In the genomic region with DNA sequence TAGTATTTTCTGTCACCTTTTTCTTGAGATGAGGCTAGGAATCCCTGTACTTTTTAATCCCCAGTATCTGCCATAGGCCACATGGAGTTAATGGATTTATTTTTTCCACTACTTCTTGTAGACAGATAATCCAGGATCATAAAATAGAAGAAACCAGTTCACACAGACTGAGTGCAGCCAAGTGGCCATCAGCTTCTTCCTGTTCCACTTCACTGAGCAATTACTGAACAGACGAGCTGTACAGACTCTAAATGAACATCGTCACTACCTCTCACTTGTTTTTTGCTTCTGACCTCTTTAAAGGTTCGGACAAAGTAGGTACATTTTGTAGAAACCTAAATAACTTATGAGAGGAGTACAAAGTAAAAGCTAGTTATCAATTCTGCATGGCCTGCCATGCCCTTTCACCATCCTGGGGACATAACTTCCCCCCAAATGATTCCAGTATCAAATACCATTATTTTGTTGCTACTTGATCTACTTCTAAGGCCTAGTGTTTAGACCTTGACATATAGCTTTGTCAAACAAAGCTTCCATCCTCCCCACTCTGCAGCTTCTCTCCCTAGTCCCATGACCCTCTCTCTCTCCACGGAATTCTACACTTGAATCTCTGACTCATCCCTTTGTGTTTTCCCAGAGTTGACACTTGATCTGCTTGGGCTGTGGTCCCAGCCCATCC, we compare ENCODE assay signal across 8 cellular contexts. TPM values are rescaled to one million over a fixed set of nuclear protein-coding genes. Genes with fewer than 3 reads are reported as not detected.
DNase-seq lines count a peak whose midpoint lies in the region; ATAC-seq, FAIRE-seq and TF ChIP-seq lines count a peak whose summit lies in the region.

No MANE protein-coding gene starts in this region.

- H3K9ac ChIP-seq in trophoblast cell (ENCODE audit: low read length) = no peak overlapping the region

- no peak overlapping the region for H3K4ac ChIP-seq in trophoblast cell (ENCODE audit: low read depth, low read length)

- H3K9me3 ChIP-seq in AG04450 (ENCODE audit: control insufficient read depth, insufficient read depth, low read length) (no peaks in the 10 kb centered on the region), SJSA1 (replicated peaks) (no peaks in the 10 kb centered on the region), trophoblast cell (ENCODE audit: insufficient read depth, low read depth, low read length) (no peaks in the 10 kb centered on the region)
- H3K9me3 ChIP-seq in CD8-positive, alpha-beta T cell (ENCODE audit: low read length) = no peaks in the 10 kb centered on the region

- peaks cover 26% of the 10 kb centered on the region for H3K4me1 ChIP-seq in SJSA1 (replicated peaks)
- H3K4me1 ChIP-seq in CD8-positive, alpha-beta T cell (ENCODE audit: insufficient read depth, low read length) = peaks cover 30% of the 10 kb centered on the region
- H3K4me1 ChIP-seq in trophoblast cell (ENCODE audit: control insufficient read depth in 1 of 2, insufficient read depth in 2 of 2, low read length in 2 of 2) = no peaks in the 10 kb centered on the region

- H3K27me3 Mint-ChIP-seq in CD8-positive, alpha-beta T cell (ENCODE audit: low read depth) = no peaks in the 10 kb centered on the region

- H4K91ac ChIP-seq in trophoblast cell (ENCODE audit: low read depth, low read length) = no peak overlapping the region

- H3K4me3 Mint-ChIP-seq in CD8-positive, alpha-beta T cell = no peak overlapping the region

- no peak overlapping the region for H2BK12ac ChIP-seq in trophoblast cell (ENCODE audit: low read length)

- H4K12ac ChIP-seq in trophoblast cell (ENCODE audit: low read depth, low read length) = no peak overlapping the region

- CTCF ChIA-PET in AG04450 (lab: Charles Lee) = interaction anchor here (0.9 to 2.6 kb wide), 5 partner anchors 31 to 277 kb away, joined by 4 to 25 read pairs (median 12); no protein-coding TSS in a partner anchor
- CTCF ChIA-PET in CD8-positive, alpha-beta T cell (lab: Charles Lee) = interaction anchor here (0.9 to 5.9 kb wide), 5 partner anchors 14 to 277 kb away, joined by 3 to 34 read pairs (median 18); no protein-coding TSS in a partner anchor

- no CpG with 5 or more reads among the region's 4 CpGs for WGBS in trophoblast cell (ENCODE audit: extremely low coverage, insufficient coverage, insufficient read length)

- no peak overlapping the region for H3K18ac ChIP-seq in trophoblast cell (ENCODE audit: low read length)

- no peak overlapping the region for H3K23ac ChIP-seq in trophoblast cell (ENCODE audit: low read length)

- no peak overlapping the region for H2BK5ac ChIP-seq in trophoblast cell (ENCODE audit: low read depth, low read length, poor library complexity)

- FAIRE-seq in H54 (lab: Jason Lieb, UNC) = peak; percentile 68

- H3K27ac ChIP-seq in AG04450 (ENCODE audit: low read depth, low read length) (no peak overlapping the region), SJSA1 (no peak overlapping the region), trophoblast cell (ENCODE audit: low read depth, low read length) (no peak overlapping the region)
- H3K27ac ChIP-seq in CD8-positive, alpha-beta T cell (ENCODE audit: low read depth, low read length) = no peak overlapping the region

- no peak overlapping the region for H2AFZ ChIP-seq in trophoblast cell (ENCODE audit: insufficient read depth, low read length, poor library complexity)

- H3K79me2 ChIP-seq in trophoblast cell (ENCODE audit: control insufficient read depth, insufficient read depth, low read length, poor library complexity) = no peaks in the 10 kb centered on the region

- POLR2A ChIA-PET in AG04450 (lab: Yijun Ruan, JAX) = interaction anchor here (0.6 to 1.2 kb wide), 3 partner anchors 61 to 146 kb away, joined by 3 read pairs; no protein-coding TSS in a partner anchor
- POLR2A ChIA-PET in CD8-positive, alpha-beta T cell (lab: Charles Lee) = interaction anchor here (0.9 kb wide), 1 partner anchor 95 kb away, joined by 4 read pairs; no protein-coding TSS in a partner anchor

- no peak overlapping the region for H2BK120ac ChIP-seq in trophoblast cell (ENCODE audit: insufficient read depth, low read length, poor library complexity)

- no peak overlapping the region for H3K27ac Mint-ChIP-seq in CD8-positive, alpha-beta T cell

- H4K8ac ChIP-seq in trophoblast cell (ENCODE audit: low read depth, low read length) = no peak overlapping the region

- H3K27me3 ChIP-seq in AG04450 (ENCODE audit: control insufficient read depth, insufficient read depth, low read length) (no peaks in the 10 kb centered on the region), SJSA1 (replicated peaks) (no peaks in the 10 kb centered on the region), kidney epithelial cell (ENCODE audit: control insufficient read depth, insufficient read depth, low read length) (no peaks in the 10 kb centered on the region), trophoblast cell (ENCODE audit: insufficient read depth, low read length) (no peaks in the 10 kb centered on the region)
- no peaks in the 10 kb centered on the region for H3K27me3 ChIP-seq in CD8-positive, alpha-beta T cell (ENCODE audit: insufficient read depth, low read length)

- DNase-seq in AG04450 (ENCODE audit: low read depth, low spot score) = peak; percentile 73
- DNase-seq in H54 (ENCODE audit: insufficient read length, low spot score) = peak; percentile 2
- DNase-seq in SJSA1 (ENCODE audit: low read depth in 1 of 2, low spot score in 2 of 2) = peak; percentile 48 to 63
- peak; percentile 79 for DNase-seq in kidney epithelial cell (ENCODE audit: low read depth)
- DNase-seq in stimulated activated CD4-positive, alpha-beta T cell treated with anti-CD3 and anti-CD28 coated beads, Interleukin-2, amount 100 ng/mL, for 24 hours = no peak
- DNase-seq in CD8-positive, alpha-beta T cell = no peak
- DNase-seq in trophoblast cell = no peak

- H3K4me3 ChIP-seq in AG04450 (ENCODE audit: low read depth, low read length) = no peak overlapping the region
- no peak overlapping the region for H3K4me3 ChIP-seq in SJSA1
- no peak overlapping the region for H3K4me3 ChIP-seq in kidney epithelial cell (ENCODE audit: low read depth, low read length)
- H3K4me3 ChIP-seq in CD8-positive, alpha-beta T cell (ENCODE audit: low read depth, low read length) = no peak overlapping the region
- no peak overlapping the region for H3K4me3 ChIP-seq in trophoblast cell (ENCODE audit: low read depth, low read length)

- TF ChIP-seq CTCF in AG04450 (IDR thresholded peaks at IDR 0.05; ENCODE audit: low read depth, low read length) = no peak
- no peak for TF ChIP-seq CTCF in kidney epithelial cell (IDR thresholded peaks at IDR 0.05; ENCODE audit: insufficient read depth, low read length, poor library complexity, severe bottlenecking)
- no peak for TF ChIP-seq CTCF in CD8-positive, alpha-beta T cell (IDR thresholded peaks at IDR 0.05)

- no peak overlapping the region for H3K4me2 ChIP-seq in trophoblast cell (ENCODE audit: low read length)

- no peaks in the 10 kb centered on the region for H3K9me3 Mint-ChIP-seq in CD8-positive, alpha-beta T cell

- peaks cover 34% of the 10 kb centered on the region for H3K4me1 Mint-ChIP-seq in CD8-positive, alpha-beta T cell (ENCODE audit: low read depth)

- H2AK5ac ChIP-seq in trophoblast cell (ENCODE audit: low read length) = no peak overlapping the region

- H3K36me3 ChIP-seq in SJSA1 (no peaks in the 10 kb centered on the region), kidney epithelial cell (ENCODE audit: control insufficient read depth, insufficient read depth, low read length) (no peaks in the 10 kb centered on the region), trophoblast cell (ENCODE audit: control insufficient read depth in 1 of 2, insufficient read depth in 2 of 2, low read length in 2 of 2) (no peaks in the 10 kb centered on the region)
- H3K36me3 ChIP-seq in CD8-positive, alpha-beta T cell (ENCODE audit: insufficient read depth, low read length) = no peaks in the 10 kb centered on the region

- ATAC-seq in CD8-positive, alpha-beta T cell = no peak
- ATAC-seq in HG03565 (IDR thresholded peaks at IDR 0.05; ENCODE audit: unreplicated experiment) = no peak

- H3K14ac ChIP-seq in trophoblast cell (ENCODE audit: low read length) = no peak overlapping the region

- no peaks in the 10 kb centered on the region for H3K36me3 Mint-ChIP-seq in CD8-positive, alpha-beta T cell

- no peak for TF ChIP-seq POLR2A in H54 (IDR thresholded peaks at IDR 0.05; ENCODE audit: low read depth, low read length)

- no peaks in the 10 kb centered on the region for H3K79me1 ChIP-seq in trophoblast cell (ENCODE audit: low read length)

- intact Hi-C loops in CD8-positive, alpha-beta T cell (cut with DNase I, micrococcal nuclease) = no loop called here

RNA-seq across cellular contexts. Expression of a gene that starts 34.4 kb away (rescaled TPM):
- polyA plus RNA-seq in AG04450 (2011; rRNA removed) = 11.0 and 13.9 TPM in 2 replicates
- 17.0 and 18.2 TPM in 2 replicates for polyA minus RNA-seq in AG04450 (2011; rRNA and poly(A)+ RNA removed)
- 32.0 and 34.5 TPM in 2 replicates for total RNA-seq in SJSA1 (2014; rRNA removed; shearing (Covaris generic))
- total RNA-seq in kidney epithelial cell = 11.9 and 16.3 TPM in 2 replicates
- 1 to 10 TPM in 1 of 2 experiments, under 1 TPM in 1; 0.71 to 1.5 TPM for total RNA-seq in CD8-positive, alpha-beta T cell
- polyA plus RNA-seq in trophoblast cell (2013) = 37.1 and 39.9 TPM in 2 replicates

Comparison
In these comparisons a context has a peak if more than half of its experiments do, and no peak if none do; other contexts are left out.
1. DNase-seq: peak in AG04450 (single experiment), H54 (single experiment), SJSA1 (2 of 2) and kidney epithelial cell (single experiment); none in stimulated activated CD4-positive, alpha-beta T cell treated with anti-CD3 and anti-CD28 coated beads, Interleukin-2, amount 100 ng/mL, for 24 hours (0 of 2), CD8-positive, alpha-beta T cell (0 of 7) and trophoblast cell (0 of 2).